Comparison of ENCODE assay signal across 25 cellular contexts in the genomic region with DNA sequence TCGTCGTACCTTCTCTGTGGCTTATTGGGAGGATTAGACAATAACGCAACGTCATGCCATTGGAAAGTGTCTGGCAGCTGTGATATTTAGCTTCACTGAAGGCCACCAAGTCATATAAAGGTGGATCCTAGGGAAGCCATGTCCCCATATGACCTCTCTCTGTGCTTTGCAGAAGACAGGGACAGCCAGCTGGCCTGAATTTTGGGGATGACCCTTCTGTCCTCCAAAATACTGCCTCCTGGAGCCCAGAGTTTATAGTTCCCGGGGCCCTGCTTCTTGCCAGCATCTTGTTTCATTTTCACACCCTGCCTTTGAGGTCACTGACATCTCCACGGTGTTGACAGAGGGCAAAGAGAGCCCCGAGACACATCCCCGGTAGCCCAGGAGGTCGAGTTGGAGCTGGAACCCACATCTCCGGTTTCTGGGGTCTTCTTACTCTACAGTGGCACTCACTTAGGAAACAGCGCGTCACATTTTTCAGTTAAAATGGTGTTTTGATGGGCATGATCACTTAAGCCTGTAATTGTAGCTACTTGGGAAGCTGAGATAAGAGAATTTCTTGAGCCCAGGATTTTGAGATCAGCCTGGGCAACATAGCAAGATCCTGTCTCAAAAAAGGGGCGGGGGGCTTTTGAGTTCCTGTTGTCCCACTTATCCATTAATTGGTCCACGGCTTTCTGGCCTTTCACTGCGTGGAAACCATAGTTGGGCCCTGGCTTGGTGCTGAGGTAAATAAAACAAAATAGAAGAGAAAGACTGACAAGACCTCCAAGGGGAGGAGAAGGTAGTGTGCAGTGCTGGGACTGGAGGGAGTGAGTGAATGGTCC.
"Had no signal": no experiment of that assay in that cellular context is flagged by ENCODE, and none has a peak within 500 bp of the region (broad histone marks: within the 10 kb centered on the region; RNA-seq: fewer than 3 reads in every experiment).

No MANE protein-coding gene starts in this region.

- H3K4me3 ChIP-seq: coronary artery, dorsolateral prefrontal cortex, esophagus muscularis mucosa, gastroesophageal sphincter, heart left ventricle, hepatocyte, left ventricle myocardium inferior, lower lobe of right lung, mucosa of descending colon had no signal

- H3K4me1 ChIP-seq: esophagus muscularis mucosa, foreskin keratinocyte, gastroesophageal sphincter, heart left ventricle, lower lobe of right lung had no signal

- FAIRE-seq: colon, endothelial cell of umbilical vein, frontal cortex, kidney had no signal

- H3K79me2 ChIP-seq: hepatocyte had no signal

- H3K4me2 ChIP-seq: hepatocyte had no signal

- ATAC-seq: foreskin keratinocyte, gastroesophageal sphincter, heart left ventricle, left colon, left lobe of liver, lower lobe of right lung, mucosa of descending colon had no signal

- H2AFZ ChIP-seq: hepatocyte had no signal

- H3K27me3 ChIP-seq: esophagus muscularis mucosa, gastroesophageal sphincter, hepatocyte had no signal

- H3K36me3 ChIP-seq: esophagus muscularis mucosa, gastroesophageal sphincter, heart left ventricle, left ventricle myocardium inferior, lower lobe of right lung had no signal

- H3K9me3 ChIP-seq: esophagus muscularis mucosa, gastroesophageal sphincter, heart left ventricle, left ventricle myocardium inferior, lower lobe of right lung, mucosa of descending colon had no signal

- H3K36me3 Mint-ChIP-seq: immature natural killer cell, mesothelial cell of epicardium had no signal

- H3K4me1 Mint-ChIP-seq: immature natural killer cell had no signal

- DNase-seq: dermis blood vessel endothelial cell; dorsolateral prefrontal cortex; effector CD4-positive, alpha-beta T cell; effector memory CD4-positive, alpha-beta T cell; foreskin keratinocyte; heart left ventricle; hypothalamus; immature natural killer cell; islet precursor cell; kidney; kidney glomerular epithelial cell; left colon; left ventricle myocardium inferior; lower lobe of right lung; mesenchymal stem cell; mucosa of descending colon had no signal

- H3K27ac ChIP-seq: coronary artery, dorsolateral prefrontal cortex, esophagus muscularis mucosa, foreskin keratinocyte, gastroesophageal sphincter, heart left ventricle, hepatocyte, left ventricle myocardium inferior, lower lobe of right lung had no signal

- H3K27ac Mint-ChIP-seq: immature natural killer cell, mesothelial cell of epicardium had no signal

- H3K4me3 Mint-ChIP-seq: immature natural killer cell, mesothelial cell of epicardium had no signal
